Comparison of ENCODE assay signal across 11 cellular contexts in genomic region chr15:74403590-74403919, GRCh38. TPM values are rescaled to one million over a fixed set of nuclear protein-coding genes. Genes with fewer than 3 reads are reported as not detected.
DNase-seq lines count a peak whose midpoint lies in the region; ATAC-seq and TF ChIP-seq lines count a peak whose summit lies in the region.
"Had no signal": no experiment of that assay in that cellular context is flagged by ENCODE, and none has a peak within 500 bp of the region (broad histone marks: within the 10 kb centered on the region; RNA-seq: fewer than 3 reads in every experiment).

No MANE protein-coding gene starts in this region.

- POLR2A ChIA-PET in RWPE1 (lab: Yijun Ruan, JAX; ENCODE audit: low non-redundant PET), result no interaction called here

- H2AK5ac ChIP-seq in neuronal stem cell (ENCODE audit: low read depth, low read length), result peak overlapping the region; percentile 72

- no peaks in the 10 kb centered on the region for H3K79me2 ChIP-seq in mammary epithelial cell (ENCODE audit: insufficient read depth, low read length)

- no peaks in the 10 kb centered on the region for H3K36me3 ChIP-seq in neuronal stem cell (replicated peaks in 1 of 2; ENCODE audit: control insufficient read depth in 2 of 2, insufficient read depth in 2 of 2, low read length in 2 of 2)
- no peaks in the 10 kb centered on the region for H3K36me3 ChIP-seq in mammary epithelial cell (ENCODE audit: insufficient read depth, low read length)
- H3K36me3 ChIP-seq: colonic mucosa had no signal

- H3K27me3 Mint-ChIP-seq in activated T-helper 1 cell treated with anti-CD3 and anti-CD28 coated beads, Interleukin-12 subunit alpha, Interleukin-12 subunit beta, Interleukin-2, Interleukin-4 antibody, amounts not matched to agents 30 ng/mL and 10 ng/mL and 1 ng/mL, durations not matched to agents 14 hours and 24 hours and 36 hours (ENCODE audit: insufficient read depth), result no peaks in the 10 kb centered on the region

- peaks cover 0 to 15% (median 0%) of the 10 kb centered on the region in 3 experiments for H3K27me3 ChIP-seq in neuronal stem cell (ENCODE audit: control insufficient read depth in 3 of 3, insufficient read depth in 3 of 3, low read depth in 1 of 3, low read length in 3 of 3)
- no peaks in the 10 kb centered on the region for H3K27me3 ChIP-seq in mammary epithelial cell (ENCODE audit: insufficient read depth, low read length)
- H3K27me3 ChIP-seq: colonic mucosa had no signal

- peak overlapping the region; percentile 85 for H3K27ac Mint-ChIP-seq in activated T-helper 1 cell treated with anti-CD3 and anti-CD28 coated beads, Interleukin-12 subunit alpha, Interleukin-12 subunit beta, Interleukin-2, Interleukin-4 antibody, amounts not matched to agents 30 ng/mL and 10 ng/mL and 1 ng/mL, durations not matched to agents 14 hours and 24 hours and 36 hours

- H3K4me1 ChIP-seq in neuronal stem cell (ENCODE audit: control insufficient read depth in 2 of 2, insufficient read depth in 1 of 2, low read depth in 1 of 2, low read length in 2 of 2) (peaks cover 18 to 22% of the 10 kb centered on the region in 2 donors), mammary epithelial cell (ENCODE audit: insufficient read depth, low read length) (peaks cover 56% of the 10 kb centered on the region)
- H3K4me1 ChIP-seq: colonic mucosa had no signal

- DNase-seq in activated T-helper 1 cell treated with anti-CD3 and anti-CD28 coated beads, Interleukin-12 subunit alpha, Interleukin-12 subunit beta, Interleukin-2, Interleukin-4 antibody, amounts not matched to agents 30 ng/mL and 10 ng/mL and 1 ng/mL, durations not matched to agents 14 hours and 24 hours and 36 hours (ENCODE audit: low spot score), result no peak
- DNase-seq in neuronal stem cell (ENCODE audit: low spot score) (no peak), mammary epithelial cell (no peak), RWPE1 (ENCODE audit: low spot score) (no peak)
- DNase-seq: NCI-H446 treated with DMSO at 0.1 percent for 48 hours had no signal

- H4K8ac ChIP-seq in neuronal stem cell (ENCODE audit: low read depth, low read length), result no peak overlapping the region

- H3K9me3 ChIP-seq in neuronal stem cell (replicated peaks in 1 of 2; ENCODE audit: control insufficient read depth in 2 of 2, insufficient read depth in 1 of 2, low read depth in 1 of 2, low read length in 2 of 2), result no peaks in the 10 kb centered on the region
- H3K9me3 ChIP-seq in mammary epithelial cell (replicated peaks; ENCODE audit: insufficient read depth, low read length), result no peaks in the 10 kb centered on the region
- H3K9me3 ChIP-seq: colonic mucosa had no signal

- no peak overlapping the region for H3K4me3 ChIP-seq in neuronal stem cell (ENCODE audit: low read length in 2 of 2)
- no peak overlapping the region for H3K4me3 ChIP-seq in mammary epithelial cell (replicated peaks in 1 of 3; ENCODE audit: insufficient read depth in 1 of 3, low read depth in 2 of 3, low read length in 3 of 3)
- H3K4me3 ChIP-seq: colonic mucosa had no signal

- no peak overlapping the region for H2BK5ac ChIP-seq in neuronal stem cell (ENCODE audit: low read length)

- H2AFZ ChIP-seq in neuronal stem cell (ENCODE audit: low read length), result no peak overlapping the region
- no peak overlapping the region for H2AFZ ChIP-seq in mammary epithelial cell (ENCODE audit: low read depth, low read length)

- no peak overlapping the region for H3K18ac ChIP-seq in neuronal stem cell (ENCODE audit: low read length)

- H3K4me2 ChIP-seq in neuronal stem cell (ENCODE audit: insufficient read depth, low read length, poor library complexity, severe bottlenecking) (no peak overlapping the region), mammary epithelial cell (ENCODE audit: insufficient read depth, low read depth, low read length) (no peak overlapping the region)

- TF ChIP-seq CTCF in mammary epithelial cell (conservative IDR thresholded peaks at IDR 0.05 in 1 of 2, IDR thresholded peaks at IDR 0.05 in 1 of 2; ENCODE audit: extremely low read depth in 1 of 2, insufficient read depth in 1 of 2, low read depth in 1 of 2, low read length in 2 of 2), result no peak
- TF ChIP-seq CTCF in RWPE1 (conservative IDR thresholded peaks at IDR 0.05; ENCODE audit: low read depth), result no peak

- no peaks in the 10 kb centered on the region for H4K20me1 ChIP-seq in mammary epithelial cell (ENCODE audit: insufficient read depth, low read length)

- ATAC-seq in GM18511 (IDR thresholded peaks at IDR 0.05; ENCODE audit: unreplicated experiment) (peak; percentile 22), HG02763 (IDR thresholded peaks at IDR 0.05; ENCODE audit: unreplicated experiment) (peak; percentile 25), GM19463 (IDR thresholded peaks at IDR 0.05; ENCODE audit: unreplicated experiment) (no peak), GM21526 (IDR thresholded peaks at IDR 0.05; ENCODE audit: low FRiP score, unreplicated experiment) (no peak)

- H2BK15ac ChIP-seq in neuronal stem cell (ENCODE audit: low read length), result peak overlapping the region; percentile 28

- H3K27ac ChIP-seq in neuronal stem cell (replicated peaks; ENCODE audit: low read length) (no peak overlapping the region), mammary epithelial cell (ENCODE audit: insufficient read depth, low read depth, low read length) (no peak overlapping the region), RWPE1 (no peak overlapping the region)
- H3K27ac ChIP-seq: colonic mucosa had no signal

- intact Hi-C loops in activated T-helper 1 cell treated with anti-CD3 and anti-CD28 coated beads, Interleukin-12 subunit alpha, Interleukin-12 subunit beta, Interleukin-2, Interleukin-4 antibody, amounts not matched to agents 30 ng/mL and 10 ng/mL and 1 ng/mL, durations not matched to agents 14 hours and 24 hours and 36 hours (cut with micrococcal nuclease), result loop anchor here (1.0 kb wide), 5 partner anchors 20 to 58 kb away; partner anchors contain the start of gene UBL7
- intact Hi-C loops in mammary epithelial cell (cut with micrococcal nuclease), result no loop called here

- no peaks in the 10 kb centered on the region for H3K9me3 Mint-ChIP-seq in activated T-helper 1 cell treated with anti-CD3 and anti-CD28 coated beads, Interleukin-12 subunit alpha, Interleukin-12 subunit beta, Interleukin-2, Interleukin-4 antibody, amounts not matched to agents 30 ng/mL and 10 ng/mL and 1 ng/mL, durations not matched to agents 14 hours and 24 hours and 36 hours

- peak overlapping the region; percentile 75 for H3K4me3 Mint-ChIP-seq in activated T-helper 1 cell treated with anti-CD3 and anti-CD28 coated beads, Interleukin-12 subunit alpha, Interleukin-12 subunit beta, Interleukin-2, Interleukin-4 antibody, amounts not matched to agents 30 ng/mL and 10 ng/mL and 1 ng/mL, durations not matched to agents 14 hours and 24 hours and 36 hours

- H3K79me1 ChIP-seq in neuronal stem cell (ENCODE audit: low read depth, low read length), result no peaks in the 10 kb centered on the region

- peak overlapping the region; percentile 23 for H3K4ac ChIP-seq in neuronal stem cell (ENCODE audit: low read length)

- H2BK12ac ChIP-seq in neuronal stem cell (ENCODE audit: low read length), result peak overlapping the region; percentile 47

- dilution Hi-C loops in mammary epithelial cell (cut with HindIII; ENCODE audit: low sequenced_read_pairs), result no loop called here

- peaks cover 26% of the 10 kb centered on the region for H3K36me3 Mint-ChIP-seq in activated T-helper 1 cell treated with anti-CD3 and anti-CD28 coated beads, Interleukin-12 subunit alpha, Interleukin-12 subunit beta, Interleukin-2, Interleukin-4 antibody, amounts not matched to agents 30 ng/mL and 10 ng/mL and 1 ng/mL, durations not matched to agents 14 hours and 24 hours and 36 hours (ENCODE audit: low read depth)

- no CpG with 5 or more reads among the region's 10 CpGs for WGBS in neuronal stem cell (ENCODE audit: extremely low coverage in 2 of 2, insufficient read length in 2 of 2, insufficient replicate concordance in 1 of 2), 2 donors
- WGBS in mammary epithelial cell (ENCODE audit: low coverage, missing lambda C conversion rate), result 87% methylated on average over 10 of the region's 10 CpGs

- peaks cover 84% of the 10 kb centered on the region for H3K4me1 Mint-ChIP-seq in activated T-helper 1 cell treated with anti-CD3 and anti-CD28 coated beads, Interleukin-12 subunit alpha, Interleukin-12 subunit beta, Interleukin-2, Interleukin-4 antibody, amounts not matched to agents 30 ng/mL and 10 ng/mL and 1 ng/mL, durations not matched to agents 14 hours and 24 hours and 36 hours (ENCODE audit: low read depth)

- CTCF ChIA-PET in mammary epithelial cell (lab: Charles Lee; ENCODE audit: low non-redundant PET), result no interaction called here
- CTCF ChIA-PET in RWPE1 (lab: Yijun Ruan, JAX), result interaction anchor here (1.0 kb wide), 1 partner anchor 21 kb away, joined by 5 read pairs; no protein-coding TSS in a partner anchor

- in situ Hi-C loops in mammary epithelial cell (cut with MboI; ENCODE audit: low sequenced_read_pairs in 2 of 2), result no loop called here

- H3K23ac ChIP-seq in neuronal stem cell (ENCODE audit: low read depth, low read length, poor library complexity), result no peak overlapping the region

- no peak overlapping the region for H4K91ac ChIP-seq in neuronal stem cell (ENCODE audit: low read depth, low read length, poor library complexity)

- no TSS peak for BruUV-seq in mammary epithelial cell (replicated peaks; lab: Mats Ljungman, UMichigan)

- H2BK120ac ChIP-seq in neuronal stem cell (ENCODE audit: low read depth, low read length), result no peak overlapping the region

- peak overlapping the region; percentile 67 for H3K9ac ChIP-seq in neuronal stem cell (ENCODE audit: low read depth, low read length, poor library complexity)
- no peak overlapping the region for H3K9ac ChIP-seq in mammary epithelial cell (ENCODE audit: insufficient read depth, low read length)

- H3K14ac ChIP-seq in neuronal stem cell (ENCODE audit: low read length), result no peak overlapping the region

RNA-seq across cellular contexts. Expression of gene SEMA7A, which starts 30.2 kb away (rescaled TPM):
- 102 TPM in 2 replicates for total RNA-seq in activated T-helper 1 cell treated with anti-CD3 and anti-CD28 coated beads, Interleukin-12 subunit alpha, Interleukin-12 subunit beta, Interleukin-2, Interleukin-4 antibody, amounts not matched to agents 30 ng/mL and 10 ng/mL and 1 ng/mL, durations not matched to agents 14 hours and 24 hours and 36 hours
- 10.3 TPM for polyA plus RNA-seq in neuronal stem cell (2013, experiment 1 of 2)
- 10.3 TPM for polyA plus RNA-seq in neuronal stem cell (2013, experiment 2 of 2)
- 10 to 100 TPM in 1 of 2 donors, 1 to 10 TPM in 1; 4.2 to 17.5 TPM for total RNA-seq in mammary epithelial cell
- polyA plus RNA-seq in mammary epithelial cell, result 10.0 TPM
- polyA minus RNA-seq in mammary epithelial cell, result 10.5 TPM

RNA-seq across cellular contexts. Expression of gene CYP11A1, which starts 36.1 kb away (rescaled TPM):
- not detected in 2 replicates for total RNA-seq in activated T-helper 1 cell treated with anti-CD3 and anti-CD28 coated beads, Interleukin-12 subunit alpha, Interleukin-12 subunit beta, Interleukin-2, Interleukin-4 antibody, amounts not matched to agents 30 ng/mL and 10 ng/mL and 1 ng/mL, durations not matched to agents 14 hours and 24 hours and 36 hours
- 0.77 TPM for polyA plus RNA-seq in neuronal stem cell (2013, experiment 1 of 2)
- 0.80 TPM for polyA plus RNA-seq in neuronal stem cell (2013, experiment 2 of 2)
- 1 to 10 TPM in 1 of 2 donors, not detected in 1; 2.3 TPM for total RNA-seq in mammary epithelial cell
- not detected for polyA plus RNA-seq in mammary epithelial cell
- polyA minus RNA-seq in mammary epithelial cell, result not detected
- total RNA-seq: LHCN-M2 had no signal

RNA-seq across cellular contexts. Expression of gene UBL7, which starts 57.4 kb away (rescaled TPM):
- total RNA-seq in activated T-helper 1 cell treated with anti-CD3 and anti-CD28 coated beads, Interleukin-12 subunit alpha, Interleukin-12 subunit beta, Interleukin-2, Interleukin-4 antibody, amounts not matched to agents 30 ng/mL and 10 ng/mL and 1 ng/mL, durations not matched to agents 14 hours and 24 hours and 36 hours, result 55.4 and 56.0 TPM in 2 replicates
- 45.9 TPM for polyA plus RNA-seq in neuronal stem cell (2013, experiment 1 of 2)
- 44.1 TPM for polyA plus RNA-seq in neuronal stem cell (2013, experiment 2 of 2)
- 10 to 100 TPM; 36.4 to 41.7 TPM for total RNA-seq in mammary epithelial cell
- 42.9 TPM for polyA plus RNA-seq in mammary epithelial cell
- 43.0 TPM for polyA minus RNA-seq in mammary epithelial cell

Comparison
In these comparisons a context has a peak if more than half of its experiments do, and no peak if none do; other contexts are left out.
1. ATAC-seq: peak in GM18511 (single experiment) and HG02763 (single experiment); none in GM19463 (single experiment) and GM21526 (single experiment).